Comparison of ENCODE assay signal across 10 cellular contexts in genomic region chr3:43194490-43195115, GRCh38.
A peak's percentile ranks its signal among the peaks of the same experiment; 100 is the strongest.
DNase-seq lines count a peak whose midpoint lies in the region; ATAC-seq, FAIRE-seq and TF ChIP-seq lines count a peak whose summit lies in the region.
"Had no signal": no experiment of that assay in that cellular context is flagged by ENCODE, and none has a peak within 500 bp of the region (broad histone marks: within the 10 kb centered on the region; RNA-seq: fewer than 3 reads in every experiment).

No MANE protein-coding gene starts in this region.

- H3K79me2 ChIP-seq in trophoblast cell (ENCODE audit: control insufficient read depth, insufficient read depth, low read length, poor library complexity) = no peaks in the 10 kb centered on the region

- H2BK12ac ChIP-seq in trophoblast cell (ENCODE audit: low read length) = no peak overlapping the region

- DNase-seq in AG20443 (ENCODE audit: low spot score) (peak; percentile 19), T-helper 1 cell (peak in 3 of 5 donors; percentile 6 to 81 (median 24)), left lobe of liver (ENCODE audit: low spot score) (no peak), trophoblast cell (no peak), GM20000 (ENCODE audit: low spot score) (no peak), GM12892 (ENCODE audit: insufficient read length) (no peak), dermis blood vessel endothelial cell (no peak)
- DNase-seq in activated effector memory CD4-positive, alpha-beta T cell treated with anti-CD3 and anti-CD28 coated beads, Interleukin-2, amount 50 U/mL, for 16 hours = peak; percentile 65
- DNase-seq: activated B cell treated with CpG ODN at 0.5 μM for 24 hours had no signal

- H3K79me1 ChIP-seq in trophoblast cell (ENCODE audit: low read length) = no peaks in the 10 kb centered on the region

- no peak overlapping the region for H4K12ac ChIP-seq in trophoblast cell (ENCODE audit: low read depth, low read length)

- H4K91ac ChIP-seq in trophoblast cell (ENCODE audit: low read depth, low read length) = no peak overlapping the region

- H3K4ac ChIP-seq in trophoblast cell (ENCODE audit: low read depth, low read length) = no peak overlapping the region

- no peak overlapping the region for H3K18ac ChIP-seq in trophoblast cell (ENCODE audit: low read length)

- WGBS in trophoblast cell (ENCODE audit: extremely low coverage, insufficient coverage, insufficient read length) = no CpG with 5 or more reads among the region's 6 CpGs

- no peaks in the 10 kb centered on the region for H3K4me1 ChIP-seq in trophoblast cell (ENCODE audit: control insufficient read depth in 1 of 2, insufficient read depth in 2 of 2, low read length in 2 of 2)
- H3K4me1 ChIP-seq: ascending aorta had no signal

- no peak for FAIRE-seq in GM12892 (lab: Jason Lieb, UNC)

- no peak for TF ChIP-seq CTCF in GM20000 (IDR thresholded peaks at IDR 0.05; ENCODE audit: extremely low read depth, missing control alignments)

- H3K23ac ChIP-seq in trophoblast cell (ENCODE audit: low read length) = no peak overlapping the region

- TF ChIP-seq POLR2A in GM12892 (IDR thresholded peaks at IDR 0.05; ENCODE audit: low read depth, low read length) = no peak

- H3K27me3 ChIP-seq in trophoblast cell (ENCODE audit: insufficient read depth, low read length) = no peaks in the 10 kb centered on the region
- H3K27me3 ChIP-seq: ascending aorta had no signal

- H3K4me3 ChIP-seq in trophoblast cell (ENCODE audit: low read depth, low read length) = no peak overlapping the region
- H3K4me3 ChIP-seq: ascending aorta had no signal

- no peak overlapping the region for H3K9ac ChIP-seq in trophoblast cell (ENCODE audit: low read length)

- peak; percentile 55 for ATAC-seq in left lobe of liver

- no peak overlapping the region for H2AFZ ChIP-seq in trophoblast cell (ENCODE audit: insufficient read depth, low read length, poor library complexity)

- no peak overlapping the region for H2BK120ac ChIP-seq in trophoblast cell (ENCODE audit: insufficient read depth, low read length, poor library complexity)

- no peak overlapping the region for H3K4me2 ChIP-seq in trophoblast cell (ENCODE audit: low read length)

- peaks cover 2% of the 10 kb centered on the region for H3K9me3 ChIP-seq in trophoblast cell (ENCODE audit: insufficient read depth, low read depth, low read length)

- H3K36me3 ChIP-seq in trophoblast cell (ENCODE audit: control insufficient read depth in 1 of 2, insufficient read depth in 2 of 2, low read length in 2 of 2) = no peaks in the 10 kb centered on the region
- H3K36me3 ChIP-seq: ascending aorta had no signal

- no peak overlapping the region for H2AK5ac ChIP-seq in trophoblast cell (ENCODE audit: low read length)

- H4K8ac ChIP-seq in trophoblast cell (ENCODE audit: low read depth, low read length) = no peak overlapping the region

- H2BK5ac ChIP-seq in trophoblast cell (ENCODE audit: low read depth, low read length, poor library complexity) = no peak overlapping the region

- no peak overlapping the region for H3K27ac ChIP-seq in trophoblast cell (ENCODE audit: low read depth, low read length)
- H3K27ac ChIP-seq: ascending aorta had no signal

- H3K14ac ChIP-seq in trophoblast cell (ENCODE audit: low read length) = no peak overlapping the region

Comparison
In these comparisons a context has a peak if more than half of its experiments do, and no peak if none do; other contexts are left out.
1. DNase-seq: peak in AG20443 (single experiment), T-helper 1 cell (3 of 5) and activated effector memory CD4-positive, alpha-beta T cell treated with anti-CD3 and anti-CD28 coated beads, Interleukin-2, amount 50 U/mL, for 16 hours (single experiment); none in left lobe of liver (single experiment), trophoblast cell (0 of 2), GM20000 (single experiment), GM12892 (single experiment) and dermis blood vessel endothelial cell (single experiment).